ENCODE assay signal across 22 cellular contexts in genomic region chr6:89995296-89995695, GRCh38.
"Had no signal": no experiment of that assay in that cellular context is flagged by ENCODE, and none has a peak within 500 bp of the region (broad histone marks: within the 10 kb centered on the region; RNA-seq: fewer than 3 reads in every experiment).

No MANE protein-coding gene starts in this region.

- H3K9me3 Mint-ChIP-seq: T-cell had no signal

- H3K4me3 Mint-ChIP-seq: T-cell had no signal

- H3K27me3 Mint-ChIP-seq: T-cell had no signal

- DNase-seq: activated CD4-positive, alpha-beta T cell treated with anti-CD3 and anti-CD28 coated beads for 48 hours; activated CD4-positive, alpha-beta T cell treated with anti-CD3 and anti-CD28 coated beads, Interleukin-2, amount 50 U/mL, for 48 hours; adrenal gland; anterior cingulate cortex; cerebellar nuclear complex; Karpas-422; MM.1S; NCI-H1105; NCI-H1436; NCI-H187; NCI-H2081; NCI-H2171; NCI-H2227 treated with DMSO at 0.1 percent for 48 hours; NCI-H446 treated with DMSO at 0.1 percent for 48 hours; NCI-H524 treated with DMSO at 0.1 percent for 48 hours; NCI-H748 treated with DMSO at 0.1 percent for 48 hours; SIG-M5; T-cell; T-helper 2 cell had no signal

- ATAC-seq: activated CD4-positive, CD25-positive, alpha-beta regulatory T cell treated with anti-CD3 and anti-CD28 coated beads, Interleukin-2, amount 50 U/mL, for 24 hours; activated naive CD4-positive, alpha-beta T cell treated with anti-CD3 and anti-CD28 coated beads, Interleukin-2, amount 50 U/mL, for 72 hours; K562; T-cell had no signal
